Comparison of ENCODE assay signal across 8 cellular contexts in the genomic region with DNA sequence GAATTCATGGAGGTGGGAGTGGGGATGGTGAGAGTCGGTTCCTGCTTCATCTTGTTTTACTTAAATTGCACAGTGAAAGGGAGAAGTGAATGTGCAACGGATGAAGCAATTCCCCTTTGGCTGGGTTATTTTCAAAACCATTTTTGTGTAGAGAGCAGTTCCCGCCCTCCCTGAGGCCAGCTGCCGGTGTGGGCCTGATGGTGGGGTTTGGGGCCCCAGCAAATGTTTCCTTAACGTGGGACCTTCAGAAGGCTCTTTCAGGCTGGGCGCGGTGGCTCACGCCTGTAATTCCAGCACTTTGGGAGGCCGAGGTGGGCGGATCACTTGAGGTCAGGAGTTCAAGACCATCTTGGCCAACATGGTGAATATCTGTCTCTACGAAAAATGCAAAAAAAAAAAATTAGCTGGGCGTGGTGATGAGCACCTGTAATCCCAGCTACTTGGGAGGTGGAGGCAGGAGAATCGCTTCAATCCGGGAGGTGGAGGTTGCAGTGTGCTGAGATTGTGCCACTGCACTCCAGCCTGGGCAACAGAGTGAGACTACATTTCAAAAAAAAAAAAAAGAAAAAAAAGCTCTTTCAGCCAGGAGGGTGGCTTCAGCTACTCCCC. TPM values are rescaled to one million over a fixed set of nuclear protein-coding genes. Genes with fewer than 3 reads are reported as not detected.
A peak's percentile ranks its signal among the peaks of the same experiment; 100 is the strongest.
DNase-seq lines count a peak whose midpoint lies in the region; ATAC-seq and TF ChIP-seq lines count a peak whose summit lies in the region.
"Not testable (repeated sequence)": the region's sequence is repeated elsewhere in the genome, so short reads cannot be mapped to it uniquely, and the experiment has no call there.

No MANE protein-coding gene starts in this region.

- not testable (repeated sequence) for H3K27me3 ChIP-seq in DND-41 (ENCODE audit: insufficient read depth, low read length, poor library complexity); liver (ENCODE audit: control insufficient read depth in 4 of 4, insufficient read depth in 4 of 4, low read length in 3 of 4); rectal smooth muscle tissue (ENCODE audit: control insufficient read depth, insufficient read depth, low read length)
- H3K27me3 ChIP-seq in KMS-11 (ENCODE audit: insufficient read depth, low read depth) = peaks cover 31% of the 10 kb centered on the region; the same call in 1 of the 2 replicates

- WGBS in liver = 67% methylated on average over 14 of the region's 14 CpGs

- peaks cover 73% of the 10 kb centered on the region for H3K4me1 Mint-ChIP-seq in activated CD4-positive, alpha-beta memory T cell treated with anti-CD3 and anti-CD28 coated beads, Interleukin-2, amount 10 ng/mL, durations not matched to agents 7 days and 5 days

- H3K4me3 Mint-ChIP-seq in activated CD4-positive, alpha-beta memory T cell treated with anti-CD3 and anti-CD28 coated beads, Interleukin-2, amount 10 ng/mL, durations not matched to agents 7 days and 5 days = peak overlapping the region; percentile 96

- TF ChIP-seq POLR2A in Raji (IDR thresholded peaks at IDR 0.05; ENCODE audit: insufficient read depth, low read depth, low read length) = peak; percentile 36

- peaks cover 94% of the 10 kb centered on the region for H3K79me2 ChIP-seq in DND-41 (ENCODE audit: insufficient read depth, low read length)
- H3K79me2 ChIP-seq in KMS-11 (ENCODE audit: insufficient read depth, low read depth) = not testable (repeated sequence)

- peak overlapping the region; percentile 86 for H3K27ac ChIP-seq in DND-41 (ENCODE audit: low read length)
- H3K27ac ChIP-seq in KMS-11 = peak overlapping the region; percentile 78
- H3K27ac ChIP-seq in liver (ENCODE audit: low read depth in 1 of 2, low read length in 2 of 2) = peak overlapping the region; percentile 7 to 66
- not testable (repeated sequence) for H3K27ac ChIP-seq in rectal smooth muscle tissue (ENCODE audit: low read depth, low read length)

- not testable (repeated sequence) for H3K9me3 Mint-ChIP-seq in activated CD4-positive, alpha-beta memory T cell treated with anti-CD3 and anti-CD28 coated beads, Interleukin-2, amount 10 ng/mL, durations not matched to agents 7 days and 5 days; activated naive CD4-positive, alpha-beta T cell treated with anti-CD3 and anti-CD28 coated beads, Interleukin-2, amount 50 U/mL, for 72 hours

- H4K20me1 ChIP-seq in DND-41 (ENCODE audit: insufficient read depth, low read length) = peaks cover 57% of the 10 kb centered on the region
- H4K20me1 ChIP-seq in KMS-11 (ENCODE audit: insufficient read depth) = not testable (repeated sequence)

- H2AFZ ChIP-seq in DND-41 (ENCODE audit: low read depth, low read length) = not testable (repeated sequence)
- peak overlapping the region; percentile 62 for H2AFZ ChIP-seq in KMS-11 (ENCODE audit: low read depth)

- H3K9me3 ChIP-seq in DND-41 (ENCODE audit: insufficient read depth, low read length, severe bottlenecking); liver (ENCODE audit: control insufficient read depth in 4 of 4, low read length in 3 of 4): not testable (repeated sequence)

- peaks cover 15% of the 10 kb centered on the region; the same call in 1 of the 2 replicates for H3K36me3 ChIP-seq in DND-41 (ENCODE audit: insufficient read depth, low read length)
- not testable (repeated sequence) for H3K36me3 ChIP-seq in KMS-11 (ENCODE audit: insufficient read depth); liver (ENCODE audit: control insufficient read depth in 4 of 4, insufficient read depth in 3 of 4, low read depth in 1 of 4, low read length in 3 of 4); rectal smooth muscle tissue (ENCODE audit: control insufficient read depth, insufficient read depth, low read length)

- POLR2A ChIA-PET in activated CD4-positive, alpha-beta memory T cell treated with anti-CD3 and anti-CD28 coated beads, Interleukin-2, amount 10 ng/mL, durations not matched to agents 7 days and 5 days (lab: Charles Lee) = interaction anchor here (0.7 to 7.4 kb wide), 19 partner anchors 10 to 146 kb away, joined by 3 to 422 read pairs (median 4); no protein-coding TSS in a partner anchor

- H3K4me2 ChIP-seq in DND-41 (ENCODE audit: insufficient read depth, low read length) (peak overlapping the region; percentile 96), KMS-11 (peak overlapping the region; percentile 38; the same call in 1 of the 2 replicates)

- H3K27ac Mint-ChIP-seq in activated CD4-positive, alpha-beta memory T cell treated with anti-CD3 and anti-CD28 coated beads, Interleukin-2, amount 10 ng/mL, durations not matched to agents 7 days and 5 days = peak overlapping the region; percentile 97
- peak overlapping the region; percentile 97 to 99 for H3K27ac Mint-ChIP-seq in activated naive CD4-positive, alpha-beta T cell treated with anti-CD3 and anti-CD28 coated beads, Interleukin-2, amount 50 U/mL, for 72 hours

- DNase-seq in DND-41; activated CD4-positive, alpha-beta memory T cell treated with anti-CD3 and anti-CD28 coated beads, Interleukin-2, amount 10 ng/mL, durations not matched to agents 7 days and 5 days; activated naive CD4-positive, alpha-beta T cell treated with anti-CD3 and anti-CD28 coated beads, Interleukin-2, amount 50 U/mL, for 72 hours (ENCODE audit: low spot score in 2 of 2): not testable (repeated sequence)
- DNase-seq in superior temporal gyrus (ENCODE audit: extremely low spot score) = peak; percentile 8

- peaks cover 56% of the 10 kb centered on the region for H3K4me1 ChIP-seq in DND-41 (ENCODE audit: insufficient read depth, low read length)
- H3K4me1 ChIP-seq in KMS-11 (ENCODE audit: low read depth, poor library complexity, severe bottlenecking) = peaks cover 23% of the 10 kb centered on the region
- peaks cover 0 to 17% (median 9%) of the 10 kb centered on the region in 4 donors for H3K4me1 ChIP-seq in liver (ENCODE audit: control insufficient read depth in 4 of 4, insufficient read depth in 4 of 4, low read length in 3 of 4)
- not testable (repeated sequence) for H3K4me1 ChIP-seq in rectal smooth muscle tissue (ENCODE audit: control insufficient read depth, insufficient read depth, low read length)

- H3K4me3 ChIP-seq in DND-41 (ENCODE audit: low read depth in 1 of 2, low read length in 2 of 2) (peak overlapping the region in 1 of 2 experiments; percentile 67; a peak in 1 of 4 replicates), rectal smooth muscle tissue (ENCODE audit: low read length) (peak overlapping the region; percentile 21)
- H3K4me3 ChIP-seq in KMS-11 (IDR thresholded peaks at IDR 0.05; ENCODE audit: insufficient read depth, low read depth, low read length); liver (ENCODE audit: low read depth in 1 of 3, low read length in 3 of 3): not testable (repeated sequence)

- TF ChIP-seq CTCF in DND-41 (IDR thresholded peaks at IDR 0.05; ENCODE audit: borderline replicate concordance, extremely low read depth, low read length, poor library complexity, severe bottlenecking); KMS-11 (conservative IDR thresholded peaks at IDR 0.05; ENCODE audit: low read depth, low read length); liver (IDR thresholded peaks at IDR 0.05; ENCODE audit: low read depth, low read length, missing input control): not testable (repeated sequence)

- not testable (repeated sequence) for TF ChIP-seq RAD21 in liver (IDR thresholded peaks at IDR 0.05)

- not testable (repeated sequence) for ATAC-seq in DND-41 (ENCODE audit: insufficient read depth, low read depth)
- ATAC-seq in activated naive CD4-positive, alpha-beta T cell treated with anti-CD3 and anti-CD28 coated beads, Interleukin-2, amount 50 U/mL, for 72 hours = peak; percentile 15 to 40

- peaks cover 57% of the 10 kb centered on the region for H3K36me3 Mint-ChIP-seq in activated CD4-positive, alpha-beta memory T cell treated with anti-CD3 and anti-CD28 coated beads, Interleukin-2, amount 10 ng/mL, durations not matched to agents 7 days and 5 days (ENCODE audit: low read depth)
- H3K36me3 Mint-ChIP-seq in activated naive CD4-positive, alpha-beta T cell treated with anti-CD3 and anti-CD28 coated beads, Interleukin-2, amount 50 U/mL, for 72 hours = peaks cover 27 to 39% of the 10 kb centered on the region in 2 donors

- CTCF ChIA-PET in activated CD4-positive, alpha-beta memory T cell treated with anti-CD3 and anti-CD28 coated beads, Interleukin-2, amount 10 ng/mL, durations not matched to agents 7 days and 5 days (lab: Charles Lee) = interaction anchor here (0.8 to 7.6 kb wide), 7 partner anchors 9 to 130 kb away, joined by 3 to 144 read pairs (median 8); no protein-coding TSS in a partner anchor

- H3K27me3 Mint-ChIP-seq in activated CD4-positive, alpha-beta memory T cell treated with anti-CD3 and anti-CD28 coated beads, Interleukin-2, amount 10 ng/mL, durations not matched to agents 7 days and 5 days = not testable (repeated sequence)

- peak overlapping the region; percentile 91; the same call in 1 of the 2 replicates for H3K9ac ChIP-seq in DND-41 (ENCODE audit: low read depth, low read length)
- H3K9ac ChIP-seq in KMS-11 = peak overlapping the region; percentile 48; the same call in 1 of the 2 replicates
- H3K9ac ChIP-seq in liver (ENCODE audit: low read depth in 1 of 2, low read length in 2 of 2); rectal smooth muscle tissue (ENCODE audit: low read length): not testable (repeated sequence)

RNA-seq across cellular contexts. Expression of a gene that starts 3.1 kb away (rescaled TPM):
- total RNA-seq in activated CD4-positive, alpha-beta memory T cell treated with anti-CD3 and anti-CD28 coated beads, Interleukin-2, amount 10 ng/mL, durations not matched to agents 7 days and 5 days = 100 to 1,000 TPM; 211 to 214 TPM
- total RNA-seq in activated naive CD4-positive, alpha-beta T cell treated with anti-CD3 and anti-CD28 coated beads, Interleukin-2, amount 50 U/mL, for 72 hours = 100 to 1,000 TPM; 118 to 138 TPM
- total RNA-seq in liver = 10 to 100 TPM in 1 of 2 donors, 1 to 10 TPM in 1; 4.8 to 11.3 TPM
- polyA plus RNA-seq in liver = 1 to 10 TPM; 1.8 to 2.0 TPM

Comparison
In these comparisons a context has a peak if more than half of its experiments do, and no peak if none do; other contexts are left out.
1. RNA of a gene that starts 3.1 kb away (total RNA-seq): 211 to 214 TPM in activated CD4-positive, alpha-beta memory T cell treated with anti-CD3 and anti-CD28 coated beads, Interleukin-2, amount 10 ng/mL, durations not matched to agents 7 days and 5 days and 118 to 138 TPM in activated naive CD4-positive, alpha-beta T cell treated with anti-CD3 and anti-CD28 coated beads, Interleukin-2, amount 50 U/mL, for 72 hours; 4.8 to 11.3 TPM in liver; every median in the first group is over 4 times any median in the second.